ENCODE assay signal across 19 cellular contexts in genomic region chr7:103797647-103798307, GRCh38.
"Had no signal": no experiment of that assay in that cellular context is flagged by ENCODE, and none has a peak within 500 bp of the region (broad histone marks: within the 10 kb centered on the region; RNA-seq: fewer than 3 reads in every experiment).

No MANE protein-coding gene starts in this region.

- H3K27me3 Mint-ChIP-seq: memory B cell; natural killer cell treated with Interleukin-12 subunit alpha and Interleukin-12 subunit beta and Interleukin-15 and Interleukin-18, amount 100 ng/mL, for 72 hours; progenitor cell of endocrine pancreas; stimulated activated naive CD8-positive, alpha-beta T cell treated with anti-CD3 and anti-CD28 coated beads, Interleukin-15, amount 100 ng/mL, for 72 hours had no signal

- ATAC-seq: gastrocnemius medialis; mucosa of descending colon; natural killer cell treated with Interleukin-12 subunit alpha and Interleukin-12 subunit beta and Interleukin-15 and Interleukin-18, amount 100 ng/mL, for 72 hours; sciatic nerve; stimulated activated naive CD8-positive, alpha-beta T cell treated with anti-CD3 and anti-CD28 coated beads, Interleukin-15, amount 100 ng/mL, for 72 hours had no signal

- DNase-seq: dorsolateral prefrontal cortex; effector CD4-positive, alpha-beta T cell; foreskin fibroblast; gastrocnemius medialis; head of caudate nucleus; mucosa of descending colon; naive B cell; stimulated activated CD4-positive, alpha-beta T cell treated with anti-CD3 and anti-CD28 coated beads, Interleukin-12 subunit alpha, Interleukin-12 subunit beta, amount 100 ng/mL, for 4 hours; stimulated activated CD4-positive, alpha-beta T cell treated with anti-CD3 and anti-CD28 coated beads, Interleukin-1b, Interleukin-23, amount 100 ng/mL, for 48 hours; stimulated activated CD4-positive, alpha-beta T cell treated with anti-CD3 and anti-CD28 coated beads, Interleukin-4, amount 100 ng/mL, for 1 hour; stimulated activated CD8-positive, alpha-beta memory T cell treated with anti-CD3 and anti-CD28 coated beads, Interleukin-4, amount 100 ng/mL, for 48 hours; stimulated activated naive CD4-positive, alpha-beta T cell; stimulated activated naive CD8-positive, alpha-beta T cell treated with anti-CD3 and anti-CD28 coated beads, Interleukin-15, amount 100 ng/mL, for 72 hours; trophoblast cell had no signal

- H3K36me3 Mint-ChIP-seq: memory B cell; naive B cell; natural killer cell treated with Interleukin-12 subunit alpha and Interleukin-12 subunit beta and Interleukin-15 and Interleukin-18, amount 100 ng/mL, for 72 hours had no signal

- H3K9me3 Mint-ChIP-seq: memory B cell; stimulated activated naive CD8-positive, alpha-beta T cell treated with anti-CD3 and anti-CD28 coated beads, Interleukin-15, amount 100 ng/mL, for 72 hours had no signal

- H3K4me3 Mint-ChIP-seq: memory B cell; naive B cell; natural killer cell treated with Interleukin-12 subunit alpha and Interleukin-12 subunit beta and Interleukin-15 and Interleukin-18, amount 100 ng/mL, for 72 hours; neural crest cell; stimulated activated naive CD8-positive, alpha-beta T cell treated with anti-CD3 and anti-CD28 coated beads, Interleukin-15, amount 100 ng/mL, for 72 hours had no signal

- H3K4me1 Mint-ChIP-seq: memory B cell; naive B cell; neural crest cell; stimulated activated naive CD8-positive, alpha-beta T cell treated with anti-CD3 and anti-CD28 coated beads, Interleukin-15, amount 100 ng/mL, for 72 hours had no signal

- H3K27ac Mint-ChIP-seq: memory B cell; naive B cell; natural killer cell treated with Interleukin-12 subunit alpha and Interleukin-12 subunit beta and Interleukin-15 and Interleukin-18, amount 100 ng/mL, for 72 hours; progenitor cell of endocrine pancreas; stimulated activated naive CD8-positive, alpha-beta T cell treated with anti-CD3 and anti-CD28 coated beads, Interleukin-15, amount 100 ng/mL, for 72 hours had no signal
